In the genomic region with DNA sequence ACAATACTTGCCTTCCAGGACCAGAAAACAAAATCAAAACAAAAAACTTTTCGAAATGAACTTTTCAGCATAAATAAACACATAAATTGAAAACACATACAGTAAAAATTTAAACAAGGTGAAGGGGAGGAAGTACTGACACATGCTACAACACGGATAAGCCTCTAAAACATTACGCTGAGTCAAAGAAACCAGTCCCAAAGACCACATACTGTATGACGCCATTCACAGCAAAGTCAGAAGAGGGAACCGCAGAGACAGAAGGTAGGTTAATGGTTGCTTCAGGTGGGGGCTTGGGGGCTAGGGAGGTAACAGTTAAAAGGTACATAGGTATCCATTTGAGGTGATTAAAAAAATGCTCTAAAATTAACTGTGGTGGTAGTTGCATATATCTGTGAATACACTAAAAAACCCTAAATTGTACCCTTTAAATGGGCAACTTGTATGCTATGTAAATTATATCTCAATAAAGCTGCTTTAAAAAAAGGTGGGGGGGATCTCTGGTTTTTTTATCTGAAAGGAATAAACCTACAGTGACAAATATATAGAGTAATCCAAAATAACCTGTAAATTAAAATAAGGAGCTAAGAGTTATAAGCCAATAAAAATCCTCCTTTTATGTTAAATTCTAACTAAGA, we compare ENCODE assay signal across 25 cellular contexts. TPM values are rescaled to one million over a fixed set of nuclear protein-coding genes. Genes with fewer than 3 reads are reported as not detected.
DNase-seq lines count a peak whose midpoint lies in the region; ATAC-seq and TF ChIP-seq lines count a peak whose summit lies in the region.
"Had no signal": no experiment of that assay in that cellular context is flagged by ENCODE, and none has a peak within 500 bp of the region (broad histone marks: within the 10 kb centered on the region; RNA-seq: fewer than 3 reads in every experiment).

No MANE protein-coding gene starts in this region.

- peaks cover 3% of the 10 kb centered on the region for H3K36me3 ChIP-seq in mesendoderm (ENCODE audit: control insufficient read depth, insufficient read depth, low read length)

- H3K9me3 Mint-ChIP-seq in CD4-positive, alpha-beta T cell, result no peaks in the 10 kb centered on the region
- no peaks in the 10 kb centered on the region for H3K9me3 Mint-ChIP-seq in activated naive CD8-positive, alpha-beta T cell treated with anti-CD3 and anti-CD28 coated beads, Interleukin-2, amount 10 ng/mL, durations not matched to agents 7 days and 5 days
- H3K9me3 Mint-ChIP-seq: brain; T-helper 1 cell treated with Interleukin-12 subunit alpha and Interleukin-12 subunit beta and Interleukin-4 antibody, amounts not matched to agents 30 μg/mL and 1 μg/mL, for 36 hours had no signal

- H3K4me2 ChIP-seq in mesendoderm (ENCODE audit: low read length), result no peak overlapping the region

- CTCF ChIA-PET in CD4-positive, alpha-beta T cell (lab: Charles Lee), result no interaction called here

- H2BK120ac ChIP-seq in mesendoderm (ENCODE audit: low read depth, low read length), result no peak overlapping the region

- ATAC-seq in activated CD4-positive, CD25-positive, alpha-beta regulatory T cell treated with anti-CD3 and anti-CD28 coated beads, Interleukin-2, amount 50 U/mL, for 24 hours, result peak; percentile 60 to 73
- peak; percentile 26 for ATAC-seq in CD4-positive, alpha-beta T cell (ENCODE audit: poor library complexity)
- ATAC-seq in activated naive CD8-positive, alpha-beta T cell treated with anti-CD3 and anti-CD28 coated beads, Interleukin-2, amount 10 ng/mL, durations not matched to agents 7 days and 5 days (ENCODE audit: low read depth), result peak; percentile 71
- no peak for ATAC-seq in GM18873 (IDR thresholded peaks at IDR 0.05; ENCODE audit: low FRiP score, unreplicated experiment)
- ATAC-seq: GM12878 had no signal

- H4K5ac ChIP-seq in mesendoderm (ENCODE audit: low read length), result no peak overlapping the region

- H3K4ac ChIP-seq in mesendoderm (ENCODE audit: low read depth, low read length), result no peak overlapping the region

- H3K79me1 ChIP-seq in mesendoderm (ENCODE audit: low read length), result peaks cover 18% of the 10 kb centered on the region

- H3K4me3 ChIP-seq in mesendoderm (ENCODE audit: low read length), result no peak overlapping the region
- H3K4me3 ChIP-seq: GM12878, spleen had no signal

- H3K4me1 ChIP-seq in mesendoderm (ENCODE audit: control insufficient read depth, low read depth, low read length), result no peaks in the 10 kb centered on the region

- peaks cover 62% of the 10 kb centered on the region for H3K4me1 Mint-ChIP-seq in CD4-positive, alpha-beta T cell (ENCODE audit: low read depth)
- H3K4me1 Mint-ChIP-seq in activated naive CD8-positive, alpha-beta T cell treated with anti-CD3 and anti-CD28 coated beads, Interleukin-2, amount 10 ng/mL, durations not matched to agents 7 days and 5 days, result peaks cover 31% of the 10 kb centered on the region

- peaks cover 44% of the 10 kb centered on the region for H3K79me2 ChIP-seq in mesendoderm (ENCODE audit: control insufficient read depth, insufficient read depth, low read length)

- no peak for DNase-seq in activated CD4-positive, CD25-positive, alpha-beta regulatory T cell treated with anti-CD3 and anti-CD28 coated beads, Interleukin-2, amount 50 U/mL, for 72 hours
- DNase-seq in CD4-positive, alpha-beta T cell, result no peak
- DNase-seq in activated naive CD8-positive, alpha-beta T cell treated with anti-CD3 and anti-CD28 coated beads, Interleukin-2, amount 10 ng/mL, durations not matched to agents 7 days and 5 days, result no peak
- peak; percentile 16 for DNase-seq in mesendoderm
- DNase-seq in NCI-H1417 treated with DMSO at 0.1 percent for 48 hours (lab: John Stamatoyannopoulos, UW), result no peak
- no peak for DNase-seq in central memory CD4-positive, alpha-beta T cell
- DNase-seq: 8988T; activated naive CD4-positive, alpha-beta T cell; GDM1; HCEC 1CT; IMR-90; NCI-H146; NCI-H774; SIG-M5; spleen; substantia nigra had no signal

- H2BK15ac ChIP-seq in mesendoderm (replicated peaks; ENCODE audit: low read depth), result no peak overlapping the region

- no peak overlapping the region for H4K8ac ChIP-seq in mesendoderm (ENCODE audit: low read depth, low read length)

- H3K9me3 ChIP-seq in CD4-positive, alpha-beta T cell (ENCODE audit: control insufficient read depth, low read length), result no peaks in the 10 kb centered on the region
- H3K9me3 ChIP-seq: spleen had no signal

- H3K18ac ChIP-seq in mesendoderm (ENCODE audit: low read length), result no peak overlapping the region

- H3K27ac ChIP-seq in CD4-positive, alpha-beta T cell (ENCODE audit: low read depth, low read length), result no peak overlapping the region
- no peak overlapping the region for H3K27ac ChIP-seq in mesendoderm (ENCODE audit: low read depth, low read length)
- H3K27ac ChIP-seq: epithelial cell of prostate, HL-60, spleen, VCaP had no signal

- POLR2A ChIA-PET in CD4-positive, alpha-beta T cell (lab: Charles Lee), result no interaction called here
- POLR2A ChIA-PET in activated naive CD8-positive, alpha-beta T cell treated with anti-CD3 and anti-CD28 coated beads, Interleukin-2, amount 10 ng/mL, durations not matched to agents 7 days and 5 days (lab: Charles Lee), result no interaction called here

- H3K36me3 Mint-ChIP-seq in CD4-positive, alpha-beta T cell (ENCODE audit: low read depth), result peaks cover 70% of the 10 kb centered on the region
- peaks cover 40% of the 10 kb centered on the region for H3K36me3 Mint-ChIP-seq in activated naive CD8-positive, alpha-beta T cell treated with anti-CD3 and anti-CD28 coated beads, Interleukin-2, amount 10 ng/mL, durations not matched to agents 7 days and 5 days

- WGBS in mesendoderm (ENCODE audit: extremely low coverage, insufficient coverage, low lambda C conversion rate), result no CpG with 5 or more reads among the region's 5 CpGs

- H3K56ac ChIP-seq in mesendoderm (ENCODE audit: low read length), result no peak overlapping the region

- no peaks in the 10 kb centered on the region for H3K27me3 Mint-ChIP-seq in CD4-positive, alpha-beta T cell
- H3K27me3 Mint-ChIP-seq in activated naive CD8-positive, alpha-beta T cell treated with anti-CD3 and anti-CD28 coated beads, Interleukin-2, amount 10 ng/mL, durations not matched to agents 7 days and 5 days, result no peaks in the 10 kb centered on the region
- H3K27me3 Mint-ChIP-seq: B cell had no signal

- no peak for TF ChIP-seq CTCF in CD4-positive, alpha-beta T cell (IDR thresholded peaks at IDR 0.05)

- no peak overlapping the region for H3K4me3 Mint-ChIP-seq in CD4-positive, alpha-beta T cell
- H3K4me3 Mint-ChIP-seq in activated naive CD8-positive, alpha-beta T cell treated with anti-CD3 and anti-CD28 coated beads, Interleukin-2, amount 10 ng/mL, durations not matched to agents 7 days and 5 days, result peak overlapping the region; percentile 20
- H3K4me3 Mint-ChIP-seq: B cell; T-helper 1 cell treated with Interleukin-12 subunit alpha and Interleukin-12 subunit beta and Interleukin-4 antibody, amounts not matched to agents 30 μg/mL and 1 μg/mL, for 36 hours had no signal

- no peak overlapping the region for H2BK5ac ChIP-seq in mesendoderm (ENCODE audit: low read length)

- H3K27ac Mint-ChIP-seq in CD4-positive, alpha-beta T cell, result no peak overlapping the region
- H3K27ac Mint-ChIP-seq in activated naive CD8-positive, alpha-beta T cell treated with anti-CD3 and anti-CD28 coated beads, Interleukin-2, amount 10 ng/mL, durations not matched to agents 7 days and 5 days, result peak overlapping the region; percentile 17
- H3K27ac Mint-ChIP-seq: B cell; T-helper 1 cell treated with Interleukin-12 subunit alpha and Interleukin-12 subunit beta and Interleukin-4 antibody, amounts not matched to agents 30 μg/mL and 1 μg/mL, for 36 hours had no signal

- no peak overlapping the region for H3K23ac ChIP-seq in mesendoderm (ENCODE audit: low read length)

- H2AK5ac ChIP-seq in mesendoderm (ENCODE audit: low read length), result no peak overlapping the region

- intact Hi-C loops in CD4-positive, alpha-beta T cell (cut with DNase I, micrococcal nuclease), result no loop called here

- no peak overlapping the region for H3K9ac ChIP-seq in mesendoderm (ENCODE audit: low read length)

- H3K27me3 ChIP-seq in CD4-positive, alpha-beta T cell (ENCODE audit: control insufficient read depth, insufficient read depth, low read length), result no peaks in the 10 kb centered on the region
- no peaks in the 10 kb centered on the region for H3K27me3 ChIP-seq in mesendoderm (ENCODE audit: insufficient read depth, low read length, poor library complexity)
- H3K27me3 ChIP-seq: spleen had no signal

RNA-seq across cellular contexts. Expression of a gene that starts 7.1 kb away (rescaled TPM):
- total RNA-seq in CD4-positive, alpha-beta T cell, result 10 to 100 TPM; 51.3 to 57.3 TPM
- 10 to 100 TPM; 88.0 to 92.0 TPM for total RNA-seq in activated naive CD8-positive, alpha-beta T cell treated with anti-CD3 and anti-CD28 coated beads, Interleukin-2, amount 10 ng/mL, durations not matched to agents 7 days and 5 days
- 65.4 TPM for polyA plus RNA-seq in mesendoderm (2013, experiment 1 of 2)
- 64.9 TPM for polyA plus RNA-seq in mesendoderm (2013, experiment 2 of 2)
